ENCODE assay signal across 1 cellular context in genomic region chr14:50340945-50341344, GRCh38.
TF ChIP-seq lines count a peak whose summit lies in the region.

No MANE protein-coding gene starts in this region.

TF ChIP-seq in H1, 55 proteins besides CTCF, POLR2A, EP300 and RAD21:
- no peak for TF ChIP-seq FOSL1 (IDR thresholded peaks at IDR 0.05; ENCODE audit: insufficient read depth, low read depth, low read length)
- no peak for TF ChIP-seq CEBPB (IDR thresholded peaks at IDR 0.05; ENCODE audit: low read depth, low read length)
- TF ChIP-seq SIN3A (conservative IDR thresholded peaks at IDR 0.05 in 1 of 2, IDR thresholded peaks at IDR 0.05 in 1 of 2; ENCODE audit: low read depth in 1 of 2, low read length in 2 of 2), result no peak
- no peak for TF ChIP-seq TAF7 (optimal IDR thresholded peaks at IDR 0.05; ENCODE audit: borderline replicate concordance, low read depth, low read length)
- TF ChIP-seq, protein P1, sequence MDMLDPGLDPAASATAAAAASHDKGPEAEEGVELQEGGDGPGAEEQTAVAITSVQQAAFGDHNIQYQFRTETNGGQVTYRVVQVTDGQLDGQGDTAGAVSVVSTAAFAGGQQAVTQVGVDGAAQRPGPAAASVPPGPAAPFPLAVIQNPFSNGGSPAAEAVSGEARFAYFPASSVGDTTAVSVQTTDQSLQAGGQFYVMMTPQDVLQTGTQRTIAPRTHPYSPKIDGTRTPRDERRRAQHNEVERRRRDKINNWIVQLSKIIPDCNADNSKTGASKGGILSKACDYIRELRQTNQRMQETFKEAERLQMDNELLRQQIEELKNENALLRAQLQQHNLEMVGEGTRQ (IDR thresholded peaks at IDR 0.05; ENCODE audit: low read length), result no peak
- TF ChIP-seq ZNF274 (IDR thresholded peaks at IDR 0.05; ENCODE audit: borderline replicate concordance, extremely low read depth, low read length), result no peak
- TF ChIP-seq, protein P2, sequence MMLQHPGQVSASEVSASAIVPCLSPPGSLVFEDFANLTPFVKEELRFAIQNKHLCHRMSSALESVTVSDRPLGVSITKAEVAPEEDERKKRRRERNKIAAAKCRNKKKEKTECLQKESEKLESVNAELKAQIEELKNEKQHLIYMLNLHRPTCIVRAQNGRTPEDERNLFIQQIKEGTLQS (IDR thresholded peaks at IDR 0.05; ENCODE audit: insufficient read depth, low read depth, low read length), result no peak
- TF ChIP-seq POLR2AphosphoS5 (IDR thresholded peaks at IDR 0.05; ENCODE audit: low read depth, low read length), result no peak
- no peak for TF ChIP-seq MAFK (IDR thresholded peaks at IDR 0.05; ENCODE audit: low read depth, low read length)
